Comparison of ENCODE assay signal across 9 cellular contexts in the genomic region with DNA sequence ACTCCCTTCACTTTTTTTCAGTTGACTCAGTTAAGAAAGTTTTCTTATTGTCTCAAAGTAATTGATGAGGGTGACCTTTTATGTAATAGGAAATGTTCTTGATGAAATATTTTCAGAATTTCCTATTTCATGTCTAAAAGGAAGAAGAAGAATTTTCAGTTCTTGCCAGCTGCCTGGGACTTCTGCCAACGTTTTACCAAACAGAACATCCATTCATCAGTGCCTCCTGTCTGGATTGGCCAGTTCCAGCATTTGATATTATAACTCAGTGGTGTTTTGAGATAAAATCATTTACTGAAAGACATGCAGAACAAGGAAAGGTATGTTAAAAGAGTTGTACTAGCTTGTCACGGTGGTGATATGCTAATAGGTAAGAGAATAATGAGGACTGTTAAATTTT.
DNase-seq lines count a peak whose midpoint lies in the region; ATAC-seq and TF ChIP-seq lines count a peak whose summit lies in the region.
"Had no signal": no experiment of that assay in that cellular context is flagged by ENCODE, and none has a peak within 500 bp of the region (broad histone marks: within the 10 kb centered on the region; RNA-seq: fewer than 3 reads in every experiment).

No MANE protein-coding gene starts in this region.

- H3K27me3 ChIP-seq in BJ (ENCODE audit: control insufficient read depth, insufficient read depth, low read length), result no peaks in the 10 kb centered on the region

- DNase-seq in BJ (ENCODE audit: low read depth) (peak; percentile 8), NCI-H1105 (lab: John Stamatoyannopoulos, UW) (peak; percentile 42), epithelial cell of esophagus (ENCODE audit: low read depth) (peak; percentile 24), occipital lobe (lab: John Stamatoyannopoulos, UW) (peak; percentile 28), HuH-7.5 (ENCODE audit: low spot score) (no peak), SW480 (ENCODE audit: low spot score) (no peak)

- H3K36me3 ChIP-seq in BJ (ENCODE audit: control insufficient read depth, insufficient read depth, low read length), result peaks cover 2% of the 10 kb centered on the region; the same call in 1 of the 2 replicates
- H3K36me3 ChIP-seq: HAP-1 had no signal

- CTCF ChIA-PET in BJ (lab: Yijun Ruan, JAX), result no interaction called here

- TF ChIP-seq CTCF in BJ (IDR thresholded peaks at IDR 0.05; ENCODE audit: insufficient read depth, low read depth, low read length) (no peak), epithelial cell of esophagus (IDR thresholded peaks at IDR 0.05; ENCODE audit: insufficient read depth, low read depth, low read length, missing control alignments) (no peak)

- POLR2A ChIA-PET in BJ (lab: Charles Lee), result no interaction called here

- H3K4me3 ChIP-seq in BJ (ENCODE audit: low read depth, low read length) (no peak overlapping the region), epithelial cell of esophagus (ENCODE audit: low read length) (no peak overlapping the region)
- H3K4me3 ChIP-seq: HAP-1 had no signal

- ATAC-seq in HG02973 (IDR thresholded peaks at IDR 0.05; ENCODE audit: unreplicated experiment) (no peak), GM19452 (IDR thresholded peaks at IDR 0.05; ENCODE audit: unreplicated experiment) (no peak)

Comparison
In these comparisons a context has a peak if more than half of its experiments do, and no peak if none do; other contexts are left out.
1. DNase-seq: peak in BJ (single experiment), NCI-H1105 (single experiment), epithelial cell of esophagus (single experiment) and occipital lobe (single experiment); none in HuH-7.5 (single experiment) and SW480 (single experiment).